Comparison of ENCODE assay signal across 24 cellular contexts in the genomic region with DNA sequence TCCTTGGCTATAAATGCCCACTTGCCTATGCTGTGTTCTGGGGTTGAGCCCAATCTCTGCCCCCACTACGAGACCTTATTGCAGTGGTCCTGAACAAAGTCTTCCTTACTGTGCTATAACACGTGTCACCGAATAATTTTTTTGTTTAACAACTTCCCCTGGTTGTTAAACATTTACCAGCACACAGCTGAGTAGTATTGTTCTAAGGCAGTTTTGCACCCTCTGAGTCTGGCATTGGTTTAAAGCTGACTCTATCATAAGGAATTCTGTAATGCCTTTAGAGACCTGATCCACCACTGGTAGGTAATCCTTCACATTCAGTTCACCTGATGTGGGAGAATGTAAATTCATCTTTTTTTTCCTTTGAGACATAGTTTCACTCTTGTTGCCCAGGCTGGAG.
"Had no signal": no experiment of that assay in that cellular context is flagged by ENCODE, and none has a peak within 500 bp of the region (broad histone marks: within the 10 kb centered on the region; RNA-seq: fewer than 3 reads in every experiment).

No MANE protein-coding gene starts in this region.

- DNase-seq: activated B cell treated with CpG ODN at 0.5 μM for 24 hours; activated effector memory CD4-positive, alpha-beta T cell treated with Interleukin-2 at 50 U/mL for 16 hours; activated naive CD4-positive, alpha-beta T cell treated with anti-CD3 and anti-CD28 coated beads for 36 hours; activated naive CD8-positive, alpha-beta T cell treated with anti-CD3 and anti-CD28 coated beads for 36 hours; activated T-cell treated with anti-CD3 and anti-CD28 coated beads for 4 hours; activated T-cell treated with anti-CD3 and anti-CD28 coated beads, Interleukin-2, amount 50 U/mL, for 72 hours; adrenal gland; aorta; body of pancreas; cerebellar nuclear complex; dorsolateral prefrontal cortex; effector memory CD4-positive, alpha-beta T cell; glutamatergic neuron; islet precursor cell; left lung; naive B cell; ovary; stimulated activated naive CD4-positive, alpha-beta T cell had no signal

- H3K9me3 ChIP-seq: adrenal gland, body of pancreas, left lung, ovary, prostate gland, right atrium auricular region, tibial nerve had no signal

- FAIRE-seq: frontal cortex had no signal

- H3K36me3 ChIP-seq: adrenal gland, left lung, ovary, prostate gland, right atrium auricular region, tibial nerve had no signal

- H3K4me1 ChIP-seq: adrenal gland, left lung, prostate gland, right atrium auricular region, tibial nerve had no signal

- H3K27me3 ChIP-seq: adrenal gland, body of pancreas, dorsolateral prefrontal cortex, left lung, ovary, right atrium auricular region, tibial nerve had no signal

- H3K4me3 ChIP-seq: adrenal gland, body of pancreas, coronary artery, dorsolateral prefrontal cortex, left lung, lung, ovary, prostate gland, right atrium auricular region, tibial nerve had no signal

- ATAC-seq: activated T-cell treated with anti-CD3 and anti-CD28 coated beads, Interleukin-2, amount 50 U/mL, for 72 hours; body of pancreas; left lung had no signal

- H3K27ac ChIP-seq: adrenal gland, body of pancreas, coronary artery, dorsolateral prefrontal cortex, left lung, ovary, prostate gland, right atrium auricular region, tibial nerve had no signal
